16 cellular contexts compared by ENCODE assay signal in genomic region chr3:64888840-64889239, GRCh38.
"Had no signal": no experiment of that assay in that cellular context is flagged by ENCODE, and none has a peak within 500 bp of the region (broad histone marks: within the 10 kb centered on the region; RNA-seq: fewer than 3 reads in every experiment).

No MANE protein-coding gene starts in this region.

- H3K27ac Mint-ChIP-seq: activated B cell treated with CpG ODN at 0.5 μM for 24 hours; activated CD4-positive, alpha-beta T cell treated with anti-CD3 and anti-CD28 coated beads, Interleukin-2, amount 10 ng/mL, durations not matched to agents 24 days and 14 days; activated naive CD4-positive, alpha-beta T cell treated with anti-CD3 and anti-CD28 coated beads, Interleukin-2, amount 10 ng/mL, durations not matched to agents 7 days and 5 days; activated T-helper 17 cell treated with anti-CD3 and anti-CD28 coated beads, Interleukin-2, amount 50 U/mL, for 72 hours; natural killer cell treated with Interleukin-12 subunit alpha and Interleukin-12 subunit beta and Interleukin-15 and Interleukin-18, amount 100 ng/mL, for 72 hours had no signal

- H3K9me3 Mint-ChIP-seq: activated CD4-positive, alpha-beta T cell treated with anti-CD3 and anti-CD28 coated beads, Interleukin-2, amount 10 ng/mL, durations not matched to agents 24 days and 14 days had no signal

- H3K36me3 ChIP-seq: thyroid gland had no signal

- H3K9me3 ChIP-seq: thyroid gland had no signal

- H3K36me3 Mint-ChIP-seq: activated naive CD4-positive, alpha-beta T cell treated with anti-CD3 and anti-CD28 coated beads, Interleukin-2, amount 10 ng/mL, durations not matched to agents 7 days and 5 days had no signal

- H3K27me3 Mint-ChIP-seq: activated B cell treated with CpG ODN at 0.5 μM for 24 hours; activated CD4-positive, alpha-beta T cell treated with anti-CD3 and anti-CD28 coated beads, Interleukin-2, amount 10 ng/mL, durations not matched to agents 24 days and 14 days; activated naive CD4-positive, alpha-beta T cell treated with anti-CD3 and anti-CD28 coated beads, Interleukin-2, amount 10 ng/mL, durations not matched to agents 7 days and 5 days; activated T-helper 17 cell treated with anti-CD3 and anti-CD28 coated beads, Interleukin-2, amount 50 U/mL, for 72 hours; central memory CD8-positive, alpha-beta T cell; natural killer cell treated with Interleukin-12 subunit alpha and Interleukin-12 subunit beta and Interleukin-15 and Interleukin-18, amount 100 ng/mL, for 72 hours had no signal

- FAIRE-seq: TTC549 had no signal

- H3K27ac ChIP-seq: thyroid gland had no signal

- H3K4me1 ChIP-seq: thyroid gland had no signal

- DNase-seq: activated B cell treated with CpG ODN at 0.5 μM for 24 hours; activated CD4-positive, alpha-beta T cell treated with anti-CD3 and anti-CD28 coated beads, Interleukin-2, amount 10 ng/mL, durations not matched to agents 24 days and 14 days; activated naive CD4-positive, alpha-beta T cell treated with anti-CD3 and anti-CD28 coated beads, Interleukin-2, amount 10 ng/mL, durations not matched to agents 7 days and 5 days; foreskin melanocyte; hypothalamus; mammary epithelial cell; SHP77 treated with DMSO at 0.1 percent for 48 hours; stimulated activated CD4-positive, alpha-beta T cell treated with anti-CD3 and anti-CD28 coated beads, Interleukin-15, amount 100 ng/mL, for 24 hours; stimulated activated CD4-positive, alpha-beta T cell treated with anti-CD3 and anti-CD28 coated beads, Interleukin-4, amount 100 ng/mL, for 4 hours; T-helper 2 cell; thyroid gland had no signal

- H3K27me3 ChIP-seq: thyroid gland had no signal

- H3K4me3 Mint-ChIP-seq: activated B cell treated with CpG ODN at 0.5 μM for 24 hours; activated CD4-positive, alpha-beta T cell treated with anti-CD3 and anti-CD28 coated beads, Interleukin-2, amount 10 ng/mL, durations not matched to agents 24 days and 14 days; activated naive CD4-positive, alpha-beta T cell treated with anti-CD3 and anti-CD28 coated beads, Interleukin-2, amount 10 ng/mL, durations not matched to agents 7 days and 5 days; activated T-helper 17 cell treated with anti-CD3 and anti-CD28 coated beads, Interleukin-2, amount 50 U/mL, for 72 hours; central memory CD8-positive, alpha-beta T cell; natural killer cell treated with Interleukin-12 subunit alpha and Interleukin-12 subunit beta and Interleukin-15 and Interleukin-18, amount 100 ng/mL, for 72 hours had no signal

- H3K4me3 ChIP-seq: thyroid gland had no signal

- ATAC-seq: activated T-helper 17 cell treated with anti-CD3 and anti-CD28 coated beads, Interleukin-2, amount 50 U/mL, for 72 hours; esophagus mucosa; natural killer cell treated with Interleukin-12 subunit alpha and Interleukin-12 subunit beta and Interleukin-15 and Interleukin-18, amount 100 ng/mL, for 72 hours had no signal

- H3K4me1 Mint-ChIP-seq: activated B cell treated with CpG ODN at 0.5 μM for 24 hours; activated CD4-positive, alpha-beta T cell treated with anti-CD3 and anti-CD28 coated beads, Interleukin-2, amount 10 ng/mL, durations not matched to agents 24 days and 14 days; activated naive CD4-positive, alpha-beta T cell treated with anti-CD3 and anti-CD28 coated beads, Interleukin-2, amount 10 ng/mL, durations not matched to agents 7 days and 5 days; activated T-helper 17 cell treated with anti-CD3 and anti-CD28 coated beads, Interleukin-2, amount 50 U/mL, for 72 hours; central memory CD8-positive, alpha-beta T cell had no signal
